Comparison of ENCODE assay signal across 18 cellular contexts in the genomic region with DNA sequence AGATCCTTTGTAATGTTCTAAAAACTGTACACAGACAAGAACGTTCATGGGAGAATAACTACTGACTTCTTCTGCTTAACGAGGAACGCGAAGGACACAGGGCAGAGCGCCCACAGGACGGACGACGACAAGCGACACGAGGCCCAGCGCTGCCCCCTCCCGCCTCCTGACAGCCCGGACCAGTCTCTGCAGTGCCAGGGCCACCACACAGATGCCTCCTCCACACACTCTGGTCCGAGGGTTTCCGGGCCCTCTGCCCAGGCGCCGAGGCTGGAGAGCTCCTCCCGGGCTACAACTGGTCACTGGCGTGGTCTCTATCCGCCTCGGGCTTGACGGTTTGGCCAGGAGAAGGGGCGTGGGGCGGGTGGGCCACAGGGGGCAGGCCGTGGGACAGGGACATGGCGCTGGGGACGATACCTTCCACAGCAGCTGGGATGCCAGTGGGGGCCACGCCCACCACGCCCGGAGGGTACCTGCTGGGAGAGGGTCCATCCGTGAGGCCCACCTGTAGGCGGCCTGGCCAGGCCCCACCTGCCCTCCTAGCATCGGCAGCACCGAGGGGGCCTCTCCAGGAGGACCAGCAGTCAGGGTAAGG. TPM values are rescaled to one million over a fixed set of nuclear protein-coding genes. Genes with fewer than 3 reads are reported as not detected.
DNase-seq lines count a peak whose midpoint lies in the region; ATAC-seq, FAIRE-seq and TF ChIP-seq lines count a peak whose summit lies in the region.
"Had no signal": no experiment of that assay in that cellular context is flagged by ENCODE, and none has a peak within 500 bp of the region (broad histone marks: within the 10 kb centered on the region; RNA-seq: fewer than 3 reads in every experiment).

No MANE protein-coding gene starts in this region.

- FAIRE-seq in K562 (lab: Jason Lieb, UNC): no peak
- FAIRE-seq: D721Med, keratinocyte had no signal

- no peak overlapping the region for H3K4me3 ChIP-seq in K562
- H3K4me3 ChIP-seq in rectal smooth muscle tissue (ENCODE audit: low read length): no peak overlapping the region
- H3K4me3 ChIP-seq in foreskin fibroblast (ENCODE audit: low read depth in 1 of 2, low read length in 2 of 2): no peak overlapping the region

- H3K9ac ChIP-seq in K562 (ENCODE audit: insufficient read depth in 1 of 2, low read depth in 2 of 2, low read length in 2 of 2): no peak overlapping the region
- H3K9ac ChIP-seq in rectal smooth muscle tissue (ENCODE audit: low read length): no peak overlapping the region

- TF ChIP-seq RAD21 in K562 (CRISPR knock-in tag; conservative IDR thresholded peaks at IDR 0.05 in 1 of 2, IDR thresholded peaks at IDR 0.05 in 1 of 2): no peak

- no peaks in the 10 kb centered on the region for H3K27me3 Mint-ChIP-seq in T-helper 17 cell
- H3K27me3 Mint-ChIP-seq: activated T-helper 17 cell treated with anti-CD3 and anti-CD28 coated beads, Interleukin-2, amount 50 U/mL, for 72 hours; effector memory CD8-positive, alpha-beta T cell; stimulated activated naive CD8-positive, alpha-beta T cell treated with anti-CD3 and anti-CD28 coated beads, Interleukin-15, Interleukin-2, amounts not matched to agents 100 ng/mL and 50 ng/mL, for 24 hours had no signal

- ATAC-seq in K562 (no peak), T-helper 17 cell (no peak)
- ATAC-seq: activated T-helper 17 cell treated with anti-CD3 and anti-CD28 coated beads, Interleukin-2, amount 50 U/mL, for 72 hours; effector memory CD8-positive, alpha-beta T cell; HCT116 had no signal

- CTCF ChIA-PET in K562 (lab: Yijun Ruan, JAX; ENCODE audit: low intra/inter-chr PET ratio): no interaction called here

- intact Hi-C loops in K562 (cut with micrococcal nuclease): no loop called here

- WGBS in K562 (ENCODE audit: insufficient coverage, low coverage, missing lambda C conversion rate): 97% methylated on average over 20 of the region's 34 CpGs

- no peak for TF ChIP-seq POLR2A in K562 (conservative IDR thresholded peaks at IDR 0.05)

- H4K20me1 ChIP-seq in K562 (replicated peaks; ENCODE audit: control insufficient read depth, insufficient read depth, low read length): no peaks in the 10 kb centered on the region; the same call in 1 of the 2 replicates

- no peaks in the 10 kb centered on the region for H3K27me3 ChIP-seq in K562 (ENCODE audit: control insufficient read depth in 2 of 2, insufficient read depth in 2 of 2, low read length in 2 of 2)
- H3K27me3 ChIP-seq in rectal smooth muscle tissue (ENCODE audit: control insufficient read depth, insufficient read depth, low read length): no peaks in the 10 kb centered on the region

- H2AFZ ChIP-seq in K562 (ENCODE audit: low read depth, low read length): no peak overlapping the region

- H3K9me3 ChIP-seq in K562 (replicated peaks; ENCODE audit: control insufficient read depth, insufficient read depth, low read depth, low read length) (no peaks in the 10 kb centered on the region), T-helper 17 cell (ENCODE audit: control insufficient read depth, low read length, poor library complexity, severe bottlenecking) (no peaks in the 10 kb centered on the region)

- in situ Hi-C loops in K562 (cut with MboI) (no loop called here), GM13976 (cut with MboI; ENCODE audit: low sequenced_read_pairs, unreplicated experiment) (no loop called here)

- peaks cover 14% of the 10 kb centered on the region for H3K4me1 Mint-ChIP-seq in T-helper 17 cell

- DNase-seq in Ammon's horn (ENCODE audit: low spot score) (peak; percentile 74), K562 (ENCODE audit: extremely low read depth in 1 of 4, low spot score in 3 of 4) (no peak), hippocampal formation (lab: John Stamatoyannopoulos, UW) (peak; percentile 19 to 53), foreskin fibroblast (no peak), GM13976 (ENCODE audit: low spot score) (no peak), T-helper 17 cell (no peak)
- DNase-seq in activated T-cell treated with anti-CD3 and anti-CD28 coated beads, Interleukin-2, amount 50 U/mL, for 48 hours: no peak
- DNase-seq: effector memory CD8-positive, alpha-beta T cell; foreskin melanocyte; NCI-H1930; NCI-H774; T1000 had no signal

- H3K4me2 ChIP-seq in K562 (ENCODE audit: insufficient read depth, low read length): no peak overlapping the region

- H3K79me2 ChIP-seq in K562 (ENCODE audit: control insufficient read depth, insufficient read depth, low read length): no peaks in the 10 kb centered on the region

- H3K4me1 ChIP-seq in K562 (replicated peaks in 1 of 2; ENCODE audit: control insufficient read depth in 2 of 2, insufficient read depth in 2 of 2, low read length in 2 of 2) (peaks cover 0 to 63% of the 10 kb centered on the region in 2 experiments; a peak in 2 of 5 replicates), rectal smooth muscle tissue (ENCODE audit: control insufficient read depth, insufficient read depth, low read length) (peaks cover 36% of the 10 kb centered on the region)

- H3K36me3 ChIP-seq in K562 (ENCODE audit: control insufficient read depth, insufficient read depth, low read length) (peaks cover 53% of the 10 kb centered on the region; the same call in 2 of the 3 replicates), rectal smooth muscle tissue (ENCODE audit: control insufficient read depth, insufficient read depth, low read length) (peaks cover 28% of the 10 kb centered on the region)

- POLR2A ChIA-PET in K562 (lab: Yijun Ruan, JAX): interaction anchor here (0.5 to 1.3 kb wide), 3 partner anchors 10 to 23 kb away, joined by 3 to 4 read pairs (median 3); no protein-coding TSS in a partner anchor

- TF ChIP-seq EP300 in K562 (IDR thresholded peaks at IDR 0.05; ENCODE audit: low read length): no peak

- no TSS peak for BruUV-seq in K562 (replicated peaks; lab: Mats Ljungman, UMichigan)

- no peaks in the 10 kb centered on the region for H3K9me1 ChIP-seq in K562 (ENCODE audit: control insufficient read depth, insufficient read depth, low read length)

- no peak overlapping the region for H3K27ac Mint-ChIP-seq in T-helper 17 cell
- H3K27ac Mint-ChIP-seq: activated T-helper 17 cell treated with anti-CD3 and anti-CD28 coated beads, Interleukin-2, amount 50 U/mL, for 72 hours; stimulated activated naive CD8-positive, alpha-beta T cell treated with anti-CD3 and anti-CD28 coated beads, Interleukin-15, Interleukin-2, amounts not matched to agents 100 ng/mL and 50 ng/mL, for 24 hours had no signal

- no peak for TF ChIP-seq CTCF in K562 (IDR thresholded peaks at IDR 0.05 in 2 of 3, conservative IDR thresholded peaks at IDR 0.05 in 1 of 3; ENCODE audit: insufficient read depth in 2 of 3, low read depth in 1 of 3, low read length in 3 of 3)
- no peak for TF ChIP-seq CTCF in foreskin fibroblast (IDR thresholded peaks at IDR 0.05; ENCODE audit: low read depth, low read length)
- TF ChIP-seq CTCF in GM13976 (IDR thresholded peaks at IDR 0.05; ENCODE audit: borderline replicate concordance, control extremely low read depth, extremely low read depth, insufficient read depth, missing control alignments): no peak

- no peak overlapping the region for H3K4me3 Mint-ChIP-seq in T-helper 17 cell
- H3K4me3 Mint-ChIP-seq: activated T-helper 17 cell treated with anti-CD3 and anti-CD28 coated beads, Interleukin-2, amount 50 U/mL, for 72 hours; effector memory CD8-positive, alpha-beta T cell; stimulated activated naive CD8-positive, alpha-beta T cell treated with anti-CD3 and anti-CD28 coated beads, Interleukin-15, Interleukin-2, amounts not matched to agents 100 ng/mL and 50 ng/mL, for 24 hours had no signal

- peaks cover 2% of the 10 kb centered on the region for H3K36me3 Mint-ChIP-seq in T-helper 17 cell (ENCODE audit: low read depth)

- H3K27ac ChIP-seq in K562 (ENCODE audit: extremely low read depth, low read depth, low read length): no peak overlapping the region
- H3K27ac ChIP-seq in rectal smooth muscle tissue (ENCODE audit: low read depth, low read length): peak overlapping the region; percentile 38

RNA-seq across cellular contexts. Expression of gene CTBP1, which starts 36.9 kb away (rescaled TPM):
- total RNA-seq in K562 (2011; cell fraction: chromatin; rRNA removed; ENCODE audit: low replicate concordance): 63.5 and 142 TPM in 2 replicates
- total RNA-seq in K562 (2011; cell fraction: nucleolus; rRNA removed): 94.5 and 102 TPM in 2 replicates
- 48.0 and 62.1 TPM in 2 replicates for total RNA-seq in K562 (2011; cell fraction: nucleoplasm; rRNA removed)
- total RNA-seq in K562 (2014; rRNA removed): 162 and 230 TPM in 2 replicates
- total RNA-seq in K562 (2014; rRNA removed; fragmentation: Illumina TruSeq; extraction: Trizol): 27.2 and 30.4 TPM in 2 replicates
- total RNA-seq in K562 (2015; rRNA removed; fragmentation: Illumina TruSeq; extraction: Trizol): 67.9 and 70.4 TPM in 2 replicates
- 134 and 148 TPM in 2 replicates for total RNA-seq in K562 (2021)
- polyA plus RNA-seq in K562 (2011; rRNA removed): 68.2 and 72.3 TPM in 2 replicates
- 113 and 437 TPM in 2 replicates for polyA plus RNA-seq in K562 (2011; cell fraction: cytosol; rRNA removed)
- polyA plus RNA-seq in K562 (2011; cell fraction: nucleus; rRNA removed): 168 and 330 TPM in 2 replicates
- 113 and 126 TPM in 2 replicates for polyA plus RNA-seq in K562 (2012)
- polyA plus RNA-seq in K562 (2014; fragmentation: Illumina TruSeq; extraction: Trizol): 64.0 and 116 TPM in 2 replicates
- 10 to 100 TPM; 14.5 to 20.0 TPM for polyA plus RNA-seq in K562 (2014; fragmentation: Nextera tagmentation; extraction: Ambion mirVana)
- polyA plus RNA-seq in K562 (2014; rRNA removed): 111 and 118 TPM in 2 replicates
- 33.8 and 54.2 TPM in 2 replicates for polyA minus RNA-seq in K562 (2011; rRNA and poly(A)+ RNA removed)
- 135 and 154 TPM in 2 replicates for polyA minus RNA-seq in K562 (2011; cell fraction: cytosol; rRNA and poly(A)+ RNA removed)
- 39.7 and 56.8 TPM in 2 replicates for polyA minus RNA-seq in K562 (2011; cell fraction: nucleus; rRNA and poly(A)+ RNA removed)
- total RNA-seq in T-helper 17 cell: 100 to 1,000 TPM; 164 to 184 TPM

RNA-seq across cellular contexts. Expression of gene SPON2, which starts 39.7 kb away (rescaled TPM):
- 8.1 and 12.5 TPM in 2 replicates for total RNA-seq in K562 (2011; cell fraction: chromatin; rRNA removed; ENCODE audit: low replicate concordance)
- total RNA-seq in K562 (2011; cell fraction: nucleolus; rRNA removed): 8.2 and 12.8 TPM in 2 replicates
- 7.3 and 9.4 TPM in 2 replicates for total RNA-seq in K562 (2011; cell fraction: nucleoplasm; rRNA removed)
- total RNA-seq in K562 (2014; rRNA removed): 0.65 and 1.1 TPM in 2 replicates
- 0.54 and 0.69 TPM in 2 replicates for total RNA-seq in K562 (2014; rRNA removed; fragmentation: Illumina TruSeq; extraction: Trizol)
- 0.57 and 0.83 TPM in 2 replicates for total RNA-seq in K562 (2015; rRNA removed; fragmentation: Illumina TruSeq; extraction: Trizol)
- total RNA-seq in K562 (2021): 1.4 and 1.8 TPM in 2 replicates
- polyA plus RNA-seq in K562 (2011; rRNA removed): 2.2 and 4.8 TPM in 2 replicates
- 2.3 and 4.7 TPM in 2 replicates for polyA plus RNA-seq in K562 (2011; cell fraction: cytosol; rRNA removed)
- 4.1 and 5.8 TPM in 2 replicates for polyA plus RNA-seq in K562 (2011; cell fraction: nucleus; rRNA removed)
- 1.4 and 2.4 TPM in 2 replicates for polyA plus RNA-seq in K562 (2012)
- 0.74 and 1.1 TPM in 2 replicates for polyA plus RNA-seq in K562 (2014; fragmentation: Illumina TruSeq; extraction: Trizol)
- under 1 TPM; 0.21 to 0.27 TPM for polyA plus RNA-seq in K562 (2014; fragmentation: Nextera tagmentation; extraction: Ambion mirVana)
- polyA plus RNA-seq in K562 (2014; rRNA removed): 0.77 and 0.84 TPM in 2 replicates
- 0.60 and 0.87 TPM in 2 replicates for polyA minus RNA-seq in K562 (2011; rRNA and poly(A)+ RNA removed)
- 2.3 and 3.7 TPM in 2 replicates for polyA minus RNA-seq in K562 (2011; cell fraction: cytosol; rRNA and poly(A)+ RNA removed)
- polyA minus RNA-seq in K562 (2011; cell fraction: nucleus; rRNA and poly(A)+ RNA removed): 1.8 and 4.2 TPM in 2 replicates
- 1 to 10 TPM; 5.2 to 7.4 TPM for total RNA-seq in T-helper 17 cell

Comparison
In these comparisons a context has a peak if more than half of its experiments do, and no peak if none do; other contexts are left out.
1. DNase-seq: peak in Ammon's horn (single experiment) and hippocampal formation (2 of 2); none in K562 (0 of 4), activated T-cell treated with anti-CD3 and anti-CD28 coated beads, Interleukin-2, amount 50 U/mL, for 48 hours (0 of 2), foreskin fibroblast (0 of 2), GM13976 (single experiment) and T-helper 17 cell (0 of 3).